25 cellular contexts compared by ENCODE assay signal in the genomic region with DNA sequence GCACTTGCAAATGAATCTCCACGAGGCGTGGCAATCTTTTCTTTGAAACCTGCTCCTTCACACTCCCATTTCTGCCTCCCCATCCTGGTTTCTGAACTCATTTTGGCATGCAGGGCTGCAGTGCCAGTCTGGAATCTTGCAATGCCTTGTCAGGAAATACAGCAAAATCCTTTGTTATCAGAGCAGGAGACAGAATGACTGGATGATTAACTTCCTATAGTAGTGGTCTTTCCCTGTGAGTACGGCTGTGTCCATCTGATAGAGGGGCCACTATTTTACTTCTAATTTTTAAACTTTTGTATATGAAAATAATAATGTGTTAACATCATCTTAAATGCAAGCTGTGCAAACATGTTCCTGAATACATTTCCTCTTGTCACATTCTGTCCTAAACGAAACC.
"Had no signal": no experiment of that assay in that cellular context is flagged by ENCODE, and none has a peak within 500 bp of the region (broad histone marks: within the 10 kb centered on the region; RNA-seq: fewer than 3 reads in every experiment).

No MANE protein-coding gene starts in this region.

- H3K4me1 Mint-ChIP-seq: memory B cell; natural killer cell; stimulated activated effector memory CD8-positive, alpha-beta T cell treated with anti-CD3 and anti-CD28 coated beads, Interleukin-12 subunit alpha, Interleukin-12 subunit beta, amount 100 ng/mL, for 72 hours had no signal

- H3K36me3 ChIP-seq: ovary had no signal

- H3K4me3 Mint-ChIP-seq: memory B cell; natural killer cell; stimulated activated effector memory CD8-positive, alpha-beta T cell treated with anti-CD3 and anti-CD28 coated beads, Interleukin-12 subunit alpha, Interleukin-12 subunit beta, amount 100 ng/mL, for 72 hours; type B pancreatic cell had no signal

- H3K4me1 ChIP-seq: gastrocnemius medialis, psoas muscle had no signal

- H3K27ac ChIP-seq: gastrocnemius medialis, heart left ventricle, lower lobe of right lung, ovary, psoas muscle, stomach, tibial artery had no signal

- H3K9me3 ChIP-seq: gastrocnemius medialis, heart left ventricle, lower lobe of right lung, ovary, psoas muscle, stomach, tibial artery had no signal

- FAIRE-seq: colon had no signal

- H3K36me3 Mint-ChIP-seq: natural killer cell; stimulated activated effector memory CD8-positive, alpha-beta T cell treated with anti-CD3 and anti-CD28 coated beads, Interleukin-12 subunit alpha, Interleukin-12 subunit beta, amount 100 ng/mL, for 72 hours had no signal

- ATAC-seq: gastrocnemius medialis; heart left ventricle; left ventricle myocardium superior; lower lobe of right lung; natural killer cell; psoas muscle; sciatic nerve; stimulated activated effector memory CD8-positive, alpha-beta T cell treated with anti-CD3 and anti-CD28 coated beads, Interleukin-12 subunit alpha, Interleukin-12 subunit beta, amount 100 ng/mL, for 72 hours had no signal

- H3K27ac Mint-ChIP-seq: memory B cell; natural killer cell; stimulated activated effector memory CD8-positive, alpha-beta T cell treated with anti-CD3 and anti-CD28 coated beads, Interleukin-12 subunit alpha, Interleukin-12 subunit beta, amount 100 ng/mL, for 72 hours; type B pancreatic cell had no signal

- H3K9me3 Mint-ChIP-seq: memory B cell; natural killer cell; stimulated activated effector memory CD8-positive, alpha-beta T cell treated with anti-CD3 and anti-CD28 coated beads, Interleukin-12 subunit alpha, Interleukin-12 subunit beta, amount 100 ng/mL, for 72 hours; type B pancreatic cell had no signal

- H3K27me3 ChIP-seq: gastrocnemius medialis, heart left ventricle, ovary, stomach, tibial artery had no signal

- H3K27me3 Mint-ChIP-seq: memory B cell, type B pancreatic cell had no signal

- DNase-seq: central memory CD4-positive, alpha-beta T cell; effector CD8-positive, alpha-beta T cell; foreskin fibroblast; gastrocnemius medialis; heart left ventricle; hippocampal formation; islet precursor cell; kidney glomerular epithelial cell; left ventricle myocardium superior; lower lobe of right lung; natural killer cell; occipital lobe; ovary; posterior cingulate gyrus; psoas muscle; stimulated activated CD4-positive, alpha-beta T cell treated with anti-CD3 and anti-CD28 coated beads, Interleukin-2, amount 100 ng/mL, for 24 hours; stimulated activated CD4-positive, alpha-beta T cell treated with anti-CD3 and anti-CD28 coated beads, Interleukin-4, amount 100 ng/mL, for 24 hours; stimulated activated naive CD4-positive, alpha-beta T cell treated with Interleukin-2 at 50 U/mL for 16 hours; stomach; tibial artery had no signal

- H3K4me3 ChIP-seq: gastrocnemius medialis, heart left ventricle, lower lobe of right lung, ovary, psoas muscle, stomach, tibial artery had no signal
